ENCODE assay signal across 7 cellular contexts in the genomic region with DNA sequence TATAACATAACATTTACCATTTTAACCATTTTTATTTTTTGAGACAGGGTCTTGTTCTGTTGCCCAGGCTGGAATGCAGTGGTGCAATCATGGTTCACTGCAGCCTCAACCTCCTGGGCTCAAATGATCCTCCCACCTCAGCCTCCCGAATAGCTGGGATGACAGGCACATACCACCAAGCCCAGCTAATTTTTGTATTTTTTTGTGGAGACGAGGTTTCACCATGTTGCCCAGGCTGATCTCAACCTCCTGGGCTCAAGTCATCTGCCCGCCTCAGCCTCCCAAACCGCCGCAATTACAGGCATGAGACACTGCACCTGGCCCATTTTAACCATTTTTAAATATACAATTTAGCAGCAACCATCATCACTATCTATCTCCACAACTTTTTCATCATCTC. TPM values are rescaled to one million over a fixed set of nuclear protein-coding genes. Genes with fewer than 3 reads are reported as not detected.
"Had no signal": no experiment of that assay in that cellular context is flagged by ENCODE, and none has a peak within 500 bp of the region (broad histone marks: within the 10 kb centered on the region; RNA-seq: fewer than 3 reads in every experiment).

No MANE protein-coding gene starts in this region.

RNA-seq across cellular contexts. Expression of a gene that starts 5.4 kb away (rescaled TPM):
- total RNA-seq: kidney epithelial cell, left lobe of liver, left ventricle myocardium inferior, left ventricle myocardium superior, lung microvascular endothelial cell, mammary epithelial cell had no signal
- polyA plus RNA-seq: immature natural killer cell had no signal
